Comparison of ENCODE assay signal across 2 cellular contexts in genomic region chr14:36204674-36205073, GRCh38.
TF ChIP-seq lines count a peak whose summit lies in the region.

No MANE protein-coding gene starts in this region.

TF ChIP-seq in GM23338, 12 proteins besides CTCF, POLR2A, EP300 and RAD21:
- TF ChIP-seq ZNF331 (CRISPR knock-in tag; IDR thresholded peaks at IDR 0.05; ENCODE audit: low read depth) (no peak), STAT1 (IDR thresholded peaks at IDR 0.05; ENCODE audit: unreplicated experiment) (no peak), CREB1 (CRISPR knock-in tag; IDR thresholded peaks at IDR 0.05; ENCODE audit: low read depth) (no peak), JUNB (IDR thresholded peaks at IDR 0.05; ENCODE audit: unreplicated experiment) (no peak), NANOG (IDR thresholded peaks at IDR 0.05; ENCODE audit: borderline replicate concordance) (no peak), ZNF462 (CRISPR knock-in tag; IDR thresholded peaks at IDR 0.05) (no peak), EZH2 (IDR thresholded peaks at IDR 0.05; ENCODE audit: low read depth, unreplicated experiment) (no peak), EZH2phosphoT487 (IDR thresholded peaks at IDR 0.05; ENCODE audit: unreplicated experiment) (no peak), ZNF114 (CRISPR knock-in tag; IDR thresholded peaks at IDR 0.05) (no peak), ETS1 (IDR thresholded peaks at IDR 0.05) (no peak), POLR2AphosphoS5 (IDR thresholded peaks at IDR 0.05; ENCODE audit: low read depth) (no peak), REST (IDR thresholded peaks at IDR 0.05; ENCODE audit: unreplicated experiment) (no peak)

TF ChIP-seq in K562, 482 proteins besides CTCF, POLR2A, EP300 and RAD21:
- TF ChIP-seq ARID3A (IDR thresholded peaks at IDR 0.05; ENCODE audit: borderline replicate concordance, low read depth, low read length) = no peak
- no peak for TF ChIP-seq RCOR1 (IDR thresholded peaks at IDR 0.05; ENCODE audit: borderline replicate concordance in 1 of 2, low read depth in 2 of 2, low read length in 2 of 2)
- no peak for TF ChIP-seq ZNF79 (CRISPR knock-in tag; IDR thresholded peaks at IDR 0.05; ENCODE audit: low read depth)
- TF ChIP-seq HMBOX1 (IDR thresholded peaks at IDR 0.05) = 0 out of 2 replicates have a peak, but pooled peaks have one; percentile 31
- TF ChIP-seq HMGXB4 (CRISPR knock-in tag; IDR thresholded peaks at IDR 0.05) = no peak
